Comparison of ENCODE assay signal across 16 cellular contexts in the genomic region with DNA sequence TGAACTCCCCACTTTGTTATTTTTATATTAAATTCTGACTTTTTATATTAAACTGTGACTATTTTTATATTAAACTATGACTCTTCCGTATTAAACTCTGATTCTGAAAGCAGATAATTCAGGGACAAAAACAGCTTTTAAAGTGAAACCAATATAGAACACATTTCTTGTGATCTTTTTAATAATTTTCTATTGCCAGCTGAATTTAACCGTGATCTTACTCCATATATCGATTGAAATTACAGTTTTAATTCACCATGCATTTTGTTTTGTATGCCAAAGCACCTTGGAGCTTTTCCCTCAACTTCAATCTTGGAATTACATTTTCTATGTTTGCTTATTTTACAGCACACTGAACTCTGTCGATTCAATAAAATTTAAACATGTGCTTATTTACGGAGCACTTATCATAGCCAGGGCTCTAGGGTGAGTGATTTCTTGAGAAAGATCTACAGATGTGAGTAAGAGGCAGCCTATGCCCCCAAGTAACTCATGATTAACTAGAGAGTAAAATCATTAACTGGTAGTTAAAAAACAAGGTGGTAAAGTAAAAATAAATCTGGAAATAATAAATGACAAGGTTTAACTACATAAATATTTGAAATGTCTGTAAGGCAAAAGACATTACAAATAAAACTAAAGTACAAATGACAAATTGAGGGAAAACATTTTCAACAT.
DNase-seq lines count a peak whose midpoint lies in the region; ATAC-seq and TF ChIP-seq lines count a peak whose summit lies in the region.
"Had no signal": no experiment of that assay in that cellular context is flagged by ENCODE, and none has a peak within 500 bp of the region (broad histone marks: within the 10 kb centered on the region; RNA-seq: fewer than 3 reads in every experiment).

No MANE protein-coding gene starts in this region.

- WGBS in sigmoid colon, 2 donors = 13 to 50% methylated on average over 5 of the region's 5 CpGs

- in situ Hi-C loops in Caki2 (cut with HindIII; ENCODE audit: low pct_unique_long_range_greater_than_20kb, low sequenced_read_pairs) = no loop called here

- H3K4me1 ChIP-seq in sigmoid colon = peaks cover 0 to 13% (median 9%) of the 10 kb centered on the region in 4 donors

- H3K27ac ChIP-seq in VCaP (peak overlapping the region; percentile 44), sigmoid colon (peak overlapping the region; percentile 48 to 61 (median 54))

- ATAC-seq in GM21515 (IDR thresholded peaks at IDR 0.05; ENCODE audit: unreplicated experiment) (no peak), GM18519 (IDR thresholded peaks at IDR 0.05; ENCODE audit: low FRiP score, unreplicated experiment) (no peak)

- TF ChIP-seq CTCF in VCaP (conservative IDR thresholded peaks at IDR 0.05) = no peak
- TF ChIP-seq CTCF in sigmoid colon (IDR thresholded peaks at IDR 0.05) = no peak

- intact Hi-C loops in sigmoid colon (cut with DNase I) = no loop called here

- TF ChIP-seq EP300 in sigmoid colon (IDR thresholded peaks at IDR 0.05) = no peak

- H3K9me3 ChIP-seq in sigmoid colon = no peaks in the 10 kb centered on the region
- H3K9me3 ChIP-seq: transverse colon had no signal

- H3K4me3 ChIP-seq in sigmoid colon = peak overlapping the region in 2 of 4 donors; percentile 3 to 13

- H3K27me3 ChIP-seq in sigmoid colon = no peaks in the 10 kb centered on the region
- H3K27me3 ChIP-seq: transverse colon had no signal

- DNase-seq in Caki2 (ENCODE audit: low read depth) (peak; percentile 76), glomerular visceral epithelial cell (ENCODE audit: extremely low spot score) (peak; percentile 22), sigmoid colon (no peak), COLO668 (lab: John Stamatoyannopoulos, UW; ENCODE audit: unreplicated experiment) (no peak), GOT3 (lab: John Stamatoyannopoulos, UW) (no peak)
- DNase-seq: activated gamma-delta T cell treated with Interleukin-2 at 50 U/mL for 16 hours, DND-41, hippocampal formation, NCI-H1436 treated with DMSO at 0.1 percent for 48 hours, NCI-H526, occipital lobe, Right ventricle myocardium superior had no signal

- TF ChIP-seq POLR2A in sigmoid colon (IDR thresholded peaks at IDR 0.05) = no peak

- no peaks in the 10 kb centered on the region for H3K36me3 ChIP-seq in sigmoid colon
- H3K36me3 ChIP-seq: transverse colon had no signal

Comparison
In these comparisons a context has a peak if more than half of its experiments do, and no peak if none do; other contexts are left out.
1. DNase-seq: peak in Caki2 (single experiment) and glomerular visceral epithelial cell (single experiment); none in sigmoid colon (single experiment), COLO668 (single experiment) and GOT3 (single experiment).